ENCODE assay signal across 1 cellular context in the genomic region with DNA sequence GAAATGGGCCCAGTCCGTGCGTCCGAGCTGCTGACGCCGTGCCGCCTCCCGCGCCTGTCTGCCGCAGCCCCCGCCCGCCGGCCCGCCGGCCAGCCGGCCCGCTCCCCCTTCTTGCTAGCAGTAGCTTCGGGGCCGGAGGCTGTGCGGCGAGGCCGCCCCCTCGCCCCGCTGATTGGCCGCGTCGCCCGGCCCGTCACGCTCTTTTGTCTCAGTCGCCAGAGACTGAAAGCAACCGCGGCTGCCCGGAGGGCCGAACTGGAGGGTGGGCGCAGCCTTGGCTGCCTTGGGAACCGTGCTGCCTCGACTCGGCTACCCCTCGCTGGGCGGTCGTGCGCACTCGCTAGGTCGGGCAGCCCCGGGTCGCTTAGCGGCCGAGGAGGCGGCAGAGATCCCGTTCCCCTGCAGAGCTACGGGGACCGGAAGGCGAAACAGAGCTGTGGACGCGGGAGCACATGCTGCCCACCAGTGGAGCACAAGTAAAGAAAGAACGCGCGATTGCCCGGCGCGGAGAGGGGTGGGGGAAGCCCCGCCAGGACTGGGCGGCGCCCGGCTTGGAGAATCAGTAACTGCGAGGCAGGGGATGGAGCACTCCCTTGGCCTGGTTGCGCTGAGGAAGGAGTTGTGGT.
TF ChIP-seq lines count a peak whose summit lies in the region.

A gene (plus strand): TSS at position 198 of the 626 bp plus-strand sequence. CDS start 1,589 bp downstream, outside the sequence.

TF ChIP-seq in H1, 55 proteins besides CTCF, POLR2A, EP300 and RAD21:
- no peak for TF ChIP-seq GABPA (IDR thresholded peaks at IDR 0.05; ENCODE audit: borderline replicate concordance, insufficient read depth, low read length)
- 0 out of 4 replicates have a peak, but pooled peaks of 1 of the 2 experiments have one; percentile 51 for TF ChIP-seq SIN3A (conservative IDR thresholded peaks at IDR 0.05 in 1 of 2, IDR thresholded peaks at IDR 0.05 in 1 of 2; ENCODE audit: low read depth in 1 of 2, low read length in 2 of 2)
- peak; percentile 40; the same call in 1 of the 2 replicates for TF ChIP-seq POLR2AphosphoS5 (IDR thresholded peaks at IDR 0.05; ENCODE audit: low read depth, low read length)
- TF ChIP-seq SIX5 (IDR thresholded peaks at IDR 0.05; ENCODE audit: low read depth, low read length): no peak
- peak; percentile 43; the same call in 1 of the 2 replicates for TF ChIP-seq TBP (IDR thresholded peaks at IDR 0.05; ENCODE audit: low read depth, low read length)
- TF ChIP-seq TAF1 (IDR thresholded peaks at IDR 0.05; ENCODE audit: low read depth, low read length): peak; percentile 66; the same call in 1 of the 2 replicates
- peak; percentile 72 for TF ChIP-seq KDM4A (IDR thresholded peaks at IDR 0.05; ENCODE audit: low read depth, low read length, severe bottlenecking)
- TF ChIP-seq, protein P1, sequence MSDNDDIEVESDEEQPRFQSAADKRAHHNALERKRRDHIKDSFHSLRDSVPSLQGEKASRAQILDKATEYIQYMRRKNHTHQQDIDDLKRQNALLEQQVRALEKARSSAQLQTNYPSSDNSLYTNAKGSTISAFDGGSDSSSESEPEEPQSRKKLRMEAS (IDR thresholded peaks at IDR 0.05): peak; percentile 58; the same call in 1 of the 2 replicates
